In the genomic region with DNA sequence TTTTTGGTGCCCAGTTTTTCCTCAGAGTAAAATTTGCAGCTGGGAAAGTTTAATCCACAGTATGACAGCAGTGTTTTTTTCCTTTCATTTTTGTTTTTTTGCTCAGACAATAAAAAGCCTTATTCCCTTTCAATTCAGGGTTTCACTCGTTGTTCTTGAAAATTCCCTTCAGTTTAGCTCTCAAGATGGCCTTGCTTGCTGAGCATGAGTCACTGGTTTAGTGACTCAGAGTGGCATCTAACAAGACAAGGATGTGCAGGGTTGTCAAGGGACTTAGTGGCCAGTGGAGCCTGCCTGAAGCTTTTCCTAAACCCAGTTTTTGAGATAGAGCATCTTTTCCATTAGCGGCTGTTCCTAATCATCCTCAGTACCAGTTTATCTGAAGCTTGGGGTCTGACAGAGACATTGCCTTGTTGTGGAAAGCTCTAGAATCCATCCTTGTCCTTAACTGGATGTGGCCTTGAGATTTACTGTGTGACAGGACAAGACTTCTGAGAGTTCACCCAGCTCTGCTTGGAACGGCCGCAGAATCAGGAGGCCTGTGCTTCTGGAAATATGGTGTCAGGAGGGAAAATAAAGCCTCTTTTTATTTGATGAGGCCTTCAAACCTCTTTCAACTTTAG, we compare ENCODE assay signal across 8 cellular contexts. TPM values are rescaled to one million over a fixed set of nuclear protein-coding genes. Genes with fewer than 3 reads are reported as not detected.
DNase-seq lines count a peak whose midpoint lies in the region; ATAC-seq, FAIRE-seq and TF ChIP-seq lines count a peak whose summit lies in the region.

No MANE protein-coding gene starts in this region.

- TF ChIP-seq POLR2A in GM12878 (IDR thresholded peaks at IDR 0.05; ENCODE audit: low read depth, low read length) = no peak

- RAD21 ChIA-PET in GM12878 (lab: Charles Lee; ENCODE audit: unreplicated experiment) = no interaction called here

- no peak overlapping the region for H3K4me3 ChIP-seq in GM12878
- H3K4me3 ChIP-seq in osteoblast (ENCODE audit: insufficient read depth, low read length) = no peak overlapping the region

- intact Hi-C loops in GM12878 (cut with micrococcal nuclease; ENCODE audit: unreplicated experiment) = no loop called here

- BruUV-seq in GM12878 (replicated peaks; lab: Mats Ljungman, UMichigan) = no TSS peak

- H3K27ac ChIP-seq in GM12878 (ENCODE audit: control insufficient read depth, insufficient read depth) (no peak overlapping the region), osteoblast (ENCODE audit: low read depth, low read length) (peak overlapping the region; percentile 21)

- FAIRE-seq in GM12878 (lab: Jason Lieb, UNC) = no peak

- no peak overlapping the region for H3K9ac ChIP-seq in GM12878 (ENCODE audit: control insufficient read depth, insufficient read depth, low read length)

- H3K36me3 ChIP-seq in GM12878 (ENCODE audit: control insufficient read depth in 2 of 2, insufficient read depth in 2 of 2, low read length in 1 of 2) (no peaks in the 10 kb centered on the region), osteoblast (ENCODE audit: insufficient read depth, low read length) (no peaks in the 10 kb centered on the region)

- H3K4me2 ChIP-seq in GM12878 (ENCODE audit: control insufficient read depth, insufficient read depth) = no peak overlapping the region
- peak overlapping the region; percentile 30 for H3K4me2 ChIP-seq in osteoblast (ENCODE audit: insufficient read depth, low read length)

- in situ Hi-C loops in GM12878 (cut with MboI) = no loop called here

- H4K20me1 ChIP-seq in GM12878 (ENCODE audit: control insufficient read depth, insufficient read depth) = no peaks in the 10 kb centered on the region
- H4K20me1 ChIP-seq in osteoblast (ENCODE audit: insufficient read depth, low read length) = no peaks in the 10 kb centered on the region

- POLR2A ChIA-PET in GM12878 (lab: Charles Lee) = no interaction called here

- SMC1A ChIA-PET in GM12878 (lab: Charles Lee; ENCODE audit: uncharacterized antibody, unreplicated experiment) = interaction anchor here (0.9 to 1.8 kb wide), 2 partner anchors 8 to 25 kb away, joined by 4 read pairs; no protein-coding TSS in a partner anchor

- TF ChIP-seq CTCF in GM12878 (IDR thresholded peaks at IDR 0.05 in 2 of 3, conservative IDR thresholded peaks at IDR 0.05 in 1 of 3; ENCODE audit: control insufficient read depth in 2 of 3, extremely low read depth in 1 of 3, insufficient read depth in 1 of 3, low read depth in 3 of 3, low read length in 3 of 3) (no peak), osteoblast (IDR thresholded peaks at IDR 0.05; ENCODE audit: extremely low read depth, low read depth, low read length) (no peak)

- H2AFZ ChIP-seq in GM12878 (ENCODE audit: control insufficient read depth, low read depth, low read length) (no peak overlapping the region), osteoblast (ENCODE audit: low read length) (peak overlapping the region; percentile 27)

- no peak for TF ChIP-seq EP300 in GM12878 (IDR thresholded peaks at IDR 0.05; ENCODE audit: borderline replicate concordance in 1 of 2, control insufficient read depth in 1 of 2, low read depth in 2 of 2, low read length in 2 of 2)

- H3K27me3 ChIP-seq in GM12878 (replicated peaks in 1 of 2; ENCODE audit: control insufficient read depth in 2 of 2, insufficient read depth in 2 of 2, low read length in 1 of 2) = peaks cover 0 to 2% of the 10 kb centered on the region in 2 experiments; a peak in 2 of 4 replicates
- no peaks in the 10 kb centered on the region for H3K27me3 ChIP-seq in osteoblast (ENCODE audit: insufficient read depth, low read length)

- H3K4me1 ChIP-seq in GM12878 (ENCODE audit: control insufficient read depth, insufficient read depth, low read length) (no peaks in the 10 kb centered on the region; the same call in none of the 2 replicates), osteoblast (ENCODE audit: insufficient read depth, low read length) (peaks cover 19% of the 10 kb centered on the region)

- TF ChIP-seq RAD21 in GM12878 (IDR thresholded peaks at IDR 0.05; ENCODE audit: insufficient read depth, low read depth, low read length) = no peak

- CTCF ChIA-PET in GM12878 (lab: Yijun Ruan, JAX) = no interaction called here

- DNase-seq in NCI-H2196 (lab: John Stamatoyannopoulos, UW; ENCODE audit: unreplicated experiment) (peak; percentile 12), NCI-H2196 treated with DMSO at 0.1 percent for 48 hours (lab: John Stamatoyannopoulos, UW; ENCODE audit: unreplicated experiment) (no peak), GM12878 (ENCODE audit: low read depth, low spot score) (no peak), osteoblast (ENCODE audit: insufficient read length, low spot score, missing footprints) (peak; percentile 97), NCI-H1105 (lab: John Stamatoyannopoulos, UW) (no peak), COR-L47 (lab: John Stamatoyannopoulos, UW) (no peak), NCI-H1048 (lab: John Stamatoyannopoulos, UW) (no peak)

- H3K9me3 ChIP-seq in GM12878 (replicated peaks; ENCODE audit: control insufficient read depth, insufficient read depth, low read length) (no peaks in the 10 kb centered on the region), osteoblast (ENCODE audit: low read depth, low read length) (no peaks in the 10 kb centered on the region)

- no peaks in the 10 kb centered on the region for H3K79me2 ChIP-seq in GM12878 (ENCODE audit: control insufficient read depth, insufficient read depth, low read length)
- H3K79me2 ChIP-seq in osteoblast (ENCODE audit: insufficient read depth, low read length) = peaks cover 5% of the 10 kb centered on the region

- 60% methylated on average over 4 of the region's 4 CpGs for WGBS in GM12878 (ENCODE audit: insufficient coverage, insufficient replicate concordance, low lambda C conversion rate, missing lambda C conversion rate)

- ATAC-seq in HG03354 (IDR thresholded peaks at IDR 0.05; ENCODE audit: poor library complexity, severe bottlenecking, unreplicated experiment) = peak; percentile 55
- ATAC-seq in GM12878 = no peak

TF ChIP-seq in GM12878, 131 proteins besides CTCF, POLR2A, EP300 and RAD21:
- TF ChIP-seq JUNB (IDR thresholded peaks at IDR 0.05) = peak; percentile 15; the same call in 1 of the 2 replicates
- no peak for TF ChIP-seq WRNIP1 (IDR thresholded peaks at IDR 0.05; ENCODE audit: borderline replicate concordance, low read depth, low read length)
- TF ChIP-seq CBX3 (IDR thresholded peaks at IDR 0.05; ENCODE audit: borderline replicate concordance, low read depth) = no peak

RNA-seq across cellular contexts. Expression of a gene that starts 48.4 kb away (rescaled TPM):
- not detected in 2 replicates for total RNA-seq in GM12878 (2013; cell fraction: nucleolus; rRNA removed)
- 2.3 and 2.6 TPM in 2 replicates for total RNA-seq in GM12878 (2014; rRNA removed)
- total RNA-seq in GM12878 (2014; rRNA removed; fragmentation: Illumina TruSeq; extraction: Trizol) = 2.9 and 3.0 TPM in 2 replicates
- 3.5 and 4.3 TPM in 2 replicates for total RNA-seq in GM12878 (2021)
- polyA plus RNA-seq in GM12878 (2011; ENCODE audit: low read depth) = 0.77 TPM
- 0.08 and 0.20 TPM in 2 replicates for polyA plus RNA-seq in GM12878 (2011; rRNA removed)
- 0.08 and 0.12 TPM in 2 replicates for polyA plus RNA-seq in GM12878 (2011; cell fraction: cytosol; rRNA removed)
- 0.06 and 0.28 TPM in 2 replicates for polyA plus RNA-seq in GM12878 (2011; cell fraction: nucleus; rRNA removed)
- 0.31 and 0.60 TPM in 2 replicates for polyA plus RNA-seq in GM12878 (2012)
- 3.2 and 4.3 TPM in 2 replicates for polyA plus RNA-seq in GM12878 (2014; fragmentation: Illumina TruSeq; extraction: Trizol)
- polyA plus RNA-seq in GM12878 (2014; fragmentation: Nextera tagmentation; extraction: Ambion mirVana) = under 1 TPM; 0.39 to 0.55 TPM
- 2.3 and 2.7 TPM in 2 replicates for polyA plus RNA-seq in GM12878 (2014; rRNA removed)
- 1 to 10 TPM; 2.9 to 3.3 TPM for polyA plus RNA-seq in GM12878 (2016; fragmentation: Nextera tagmentation; extraction: Ambion mirVana)
- 0.05 and 0.37 TPM in 2 replicates for polyA minus RNA-seq in GM12878 (2011; rRNA and poly(A)+ RNA removed)
- not detected in 2 replicates for polyA minus RNA-seq in GM12878 (2011; cell fraction: cytosol; rRNA and poly(A)+ RNA removed)
- not detected in 2 replicates for polyA minus RNA-seq in GM12878 (2011; cell fraction: nucleus; rRNA and poly(A)+ RNA removed)
- total RNA-seq in osteoblast = 10.5 and 11.8 TPM in 2 replicates

Comparison
In these comparisons a context has a peak if more than half of its experiments do, and no peak if none do; other contexts are left out.
1. DNase-seq: peak in NCI-H2196 (single experiment) and osteoblast (single experiment); none in NCI-H2196 treated with DMSO at 0.1 percent for 48 hours (single experiment), GM12878 (single experiment), NCI-H1105 (single experiment), COR-L47 (single experiment) and NCI-H1048 (single experiment).